In the genomic region with DNA sequence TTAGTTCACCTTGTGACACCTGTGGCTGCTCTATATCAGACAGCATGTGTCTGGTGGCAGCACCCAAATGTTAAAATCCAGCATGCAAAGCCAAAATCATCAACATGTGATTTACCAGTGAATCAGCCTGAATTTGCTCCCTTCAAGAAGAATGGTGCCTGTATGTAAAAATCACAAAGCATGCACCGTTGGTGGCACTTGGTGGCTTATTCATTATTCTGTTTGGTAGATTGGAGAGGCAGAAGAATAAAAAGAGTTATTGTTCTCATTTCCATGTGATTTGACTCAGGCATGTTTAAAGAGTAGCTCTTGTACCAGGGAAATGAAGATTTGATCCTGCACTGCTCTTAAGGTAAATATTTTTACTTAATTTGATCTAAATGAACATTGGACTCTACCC, we compare ENCODE assay signal across 32 cellular contexts.
"Had no signal": no experiment of that assay in that cellular context is flagged by ENCODE, and none has a peak within 500 bp of the region (broad histone marks: within the 10 kb centered on the region; RNA-seq: fewer than 3 reads in every experiment).

No MANE protein-coding gene starts in this region.

- H3K27me3 Mint-ChIP-seq: activated CD4-positive, alpha-beta T cell treated with anti-CD3 and anti-CD28 coated beads, Interleukin-2, amount 10 ng/mL, durations not matched to agents 24 days and 14 days; activated CD8-positive, alpha-beta T cell treated with anti-CD3 and anti-CD28 coated beads for 36 hours; activated T-helper 17 cell treated with anti-CD3 and anti-CD28 coated beads, Interleukin-2, amount 50 U/mL, for 72 hours; central memory CD8-positive, alpha-beta T cell had no signal

- H3K4me3 ChIP-seq: Peyer's patch had no signal

- ATAC-seq: activated CD8-positive, alpha-beta T cell treated with anti-CD3 and anti-CD28 coated beads for 36 hours; activated T-cell treated with anti-CD3 and anti-CD28 coated beads, Interleukin-2, amount 50 U/mL, for 72 hours; activated T-helper 17 cell treated with anti-CD3 and anti-CD28 coated beads, Interleukin-2, amount 50 U/mL, for 72 hours; PC-3; Right ventricle myocardium inferior had no signal

- H3K4me3 Mint-ChIP-seq: activated CD4-positive, alpha-beta T cell treated with anti-CD3 and anti-CD28 coated beads, Interleukin-2, amount 10 ng/mL, durations not matched to agents 24 days and 14 days; activated CD8-positive, alpha-beta T cell treated with anti-CD3 and anti-CD28 coated beads for 36 hours; activated naive CD8-positive, alpha-beta T cell treated with anti-CD3 and anti-CD28 coated beads for 36 hours; activated T-cell treated with anti-CD3 and anti-CD28 coated beads, Interleukin-2, amount 50 U/mL, for 72 hours; activated T-helper 17 cell treated with anti-CD3 and anti-CD28 coated beads, Interleukin-2, amount 50 U/mL, for 72 hours; central memory CD8-positive, alpha-beta T cell; T-helper 1 cell treated with Interleukin-12 subunit alpha and Interleukin-12 subunit beta and Interleukin-4 antibody, amounts not matched to agents 30 μg/mL and 1 μg/mL, for 36 hours; T-helper 2 cell treated with Interferon-gamma antibody and Interleukin-4, amounts not matched to agents 5 μg/mL and 100 μg/mL, for 36 hours had no signal

- H3K9me3 Mint-ChIP-seq: activated CD4-positive, alpha-beta T cell treated with anti-CD3 and anti-CD28 coated beads, Interleukin-2, amount 10 ng/mL, durations not matched to agents 24 days and 14 days; activated CD8-positive, alpha-beta T cell treated with anti-CD3 and anti-CD28 coated beads for 36 hours; activated naive CD8-positive, alpha-beta T cell treated with anti-CD3 and anti-CD28 coated beads for 36 hours; activated T-cell treated with anti-CD3 and anti-CD28 coated beads, Interleukin-2, amount 50 U/mL, for 72 hours; activated T-helper 17 cell treated with anti-CD3 and anti-CD28 coated beads, Interleukin-2, amount 50 U/mL, for 72 hours; T-helper 1 cell treated with Interleukin-12 subunit alpha and Interleukin-12 subunit beta and Interleukin-4 antibody, amounts not matched to agents 30 μg/mL and 1 μg/mL, for 36 hours; T-helper 2 cell treated with Interferon-gamma antibody and Interleukin-4, amounts not matched to agents 5 μg/mL and 100 μg/mL, for 36 hours had no signal

- FAIRE-seq: TTC549 had no signal

- H3K4me1 ChIP-seq: Peyer's patch had no signal

- DNase-seq: activated CD4-positive, alpha-beta T cell treated with anti-CD3 and anti-CD28 coated beads, Interleukin-2, amount 10 ng/mL, durations not matched to agents 24 days and 14 days; activated CD4-positive, alpha-beta T cell treated with anti-CD3 and anti-CD28 coated beads, Interleukin-2, amount 50 U/mL, for 4 hours; activated CD8-positive, alpha-beta T cell treated with anti-CD3 and anti-CD28 coated beads for 36 hours; activated effector memory CD4-positive, alpha-beta T cell treated with anti-CD3 and anti-CD28 coated beads, Interleukin-2, amount 50 U/mL, for 16 hours; activated naive CD4-positive, alpha-beta T cell; activated naive CD4-positive, alpha-beta T cell treated with anti-CD3 and anti-CD28 coated beads, Interleukin-2, amount 50 U/mL, for 16 hours; activated naive CD8-positive, alpha-beta T cell treated with anti-CD3 and anti-CD28 coated beads for 36 hours; activated T-cell treated with anti-CD3 and anti-CD28 coated beads, Interleukin-2, amount 50 U/mL, for 1 hour; activated T-cell treated with anti-CD3 and anti-CD28 coated beads, Interleukin-2, amount 50 U/mL, for 72 hours; amniotic stem cell; aorta; brain microvascular endothelial cell; NCI-H1105; NCI-H1417 treated with DMSO at 0.1 percent for 48 hours; NCI-H187 treated with DMSO at 0.1 percent for 48 hours; NCI-H2081; NCI-H2171 treated with DMSO at 0.1 percent for 48 hours; NCI-H2227 treated with DMSO at 0.1 percent for 48 hours; NCI-H446; NCI-H510A treated with DMSO at 0.1 percent for 48 hours; NCI-H748 treated with DMSO at 0.1 percent for 48 hours; NK-92 treated with Interleukin-12 subunit alpha and Interleukin-12 subunit beta, amount 100 ng/mL, for 24 hours; PC-3; Peyer's patch; SIG-M5 had no signal

- H3K4me1 Mint-ChIP-seq: activated CD4-positive, alpha-beta T cell treated with anti-CD3 and anti-CD28 coated beads, Interleukin-2, amount 10 ng/mL, durations not matched to agents 24 days and 14 days; activated naive CD8-positive, alpha-beta T cell treated with anti-CD3 and anti-CD28 coated beads for 36 hours; activated T-helper 17 cell treated with anti-CD3 and anti-CD28 coated beads, Interleukin-2, amount 50 U/mL, for 72 hours; central memory CD8-positive, alpha-beta T cell had no signal

- H3K36me3 ChIP-seq: brain microvascular endothelial cell, Peyer's patch had no signal

- H3K9me3 ChIP-seq: Peyer's patch had no signal

- H3K27me3 ChIP-seq: brain microvascular endothelial cell, Peyer's patch had no signal

- H3K27ac Mint-ChIP-seq: activated CD4-positive, alpha-beta T cell treated with anti-CD3 and anti-CD28 coated beads, Interleukin-2, amount 10 ng/mL, durations not matched to agents 24 days and 14 days; activated CD8-positive, alpha-beta T cell treated with anti-CD3 and anti-CD28 coated beads for 36 hours; activated naive CD8-positive, alpha-beta T cell treated with anti-CD3 and anti-CD28 coated beads for 36 hours; activated T-cell treated with anti-CD3 and anti-CD28 coated beads, Interleukin-2, amount 50 U/mL, for 72 hours; activated T-helper 17 cell treated with anti-CD3 and anti-CD28 coated beads, Interleukin-2, amount 50 U/mL, for 72 hours; T-helper 1 cell treated with Interleukin-12 subunit alpha and Interleukin-12 subunit beta and Interleukin-4 antibody, amounts not matched to agents 30 μg/mL and 1 μg/mL, for 36 hours; T-helper 2 cell treated with Interferon-gamma antibody and Interleukin-4, amounts not matched to agents 5 μg/mL and 100 μg/mL, for 36 hours had no signal

- H3K27ac ChIP-seq: brain microvascular endothelial cell, Peyer's patch, RWPE1 had no signal

- H3K36me3 Mint-ChIP-seq: activated naive CD8-positive, alpha-beta T cell treated with anti-CD3 and anti-CD28 coated beads for 36 hours had no signal
